ENCODE assay signal across 1 cellular context in the genomic region with DNA sequence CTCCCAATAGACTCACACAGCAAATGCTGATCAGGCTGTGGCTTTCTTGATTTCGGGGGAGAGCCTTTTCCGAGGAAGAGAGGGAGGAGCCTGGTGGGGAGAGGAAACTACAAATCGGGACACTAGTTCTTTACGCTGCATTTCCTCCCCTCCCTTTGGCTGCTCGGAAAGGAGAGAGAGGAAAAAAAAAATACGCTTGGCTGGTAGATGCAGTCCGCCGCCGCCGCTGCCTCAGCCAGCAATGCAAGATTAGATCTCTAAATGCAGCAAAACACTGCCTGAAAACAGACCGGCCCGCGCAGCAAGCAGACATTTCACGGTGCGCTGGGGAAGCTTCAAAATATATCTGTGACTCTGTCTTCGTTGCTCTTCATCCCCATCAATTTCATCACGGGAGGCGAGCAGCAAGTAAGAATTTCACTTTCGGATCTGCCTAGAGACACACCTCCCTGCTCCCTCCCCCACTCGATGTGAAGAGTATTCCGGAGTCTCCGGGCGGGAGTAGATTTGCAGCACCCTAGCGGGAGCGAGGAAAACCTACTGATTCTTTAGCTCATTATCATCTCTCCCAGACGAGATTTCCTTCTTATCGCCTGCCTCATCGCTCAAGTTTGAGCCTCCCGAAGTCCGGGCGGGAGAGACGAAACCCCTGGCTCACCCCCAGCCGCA.
TF ChIP-seq lines count a peak whose summit lies in the region.

A gene with protein sequence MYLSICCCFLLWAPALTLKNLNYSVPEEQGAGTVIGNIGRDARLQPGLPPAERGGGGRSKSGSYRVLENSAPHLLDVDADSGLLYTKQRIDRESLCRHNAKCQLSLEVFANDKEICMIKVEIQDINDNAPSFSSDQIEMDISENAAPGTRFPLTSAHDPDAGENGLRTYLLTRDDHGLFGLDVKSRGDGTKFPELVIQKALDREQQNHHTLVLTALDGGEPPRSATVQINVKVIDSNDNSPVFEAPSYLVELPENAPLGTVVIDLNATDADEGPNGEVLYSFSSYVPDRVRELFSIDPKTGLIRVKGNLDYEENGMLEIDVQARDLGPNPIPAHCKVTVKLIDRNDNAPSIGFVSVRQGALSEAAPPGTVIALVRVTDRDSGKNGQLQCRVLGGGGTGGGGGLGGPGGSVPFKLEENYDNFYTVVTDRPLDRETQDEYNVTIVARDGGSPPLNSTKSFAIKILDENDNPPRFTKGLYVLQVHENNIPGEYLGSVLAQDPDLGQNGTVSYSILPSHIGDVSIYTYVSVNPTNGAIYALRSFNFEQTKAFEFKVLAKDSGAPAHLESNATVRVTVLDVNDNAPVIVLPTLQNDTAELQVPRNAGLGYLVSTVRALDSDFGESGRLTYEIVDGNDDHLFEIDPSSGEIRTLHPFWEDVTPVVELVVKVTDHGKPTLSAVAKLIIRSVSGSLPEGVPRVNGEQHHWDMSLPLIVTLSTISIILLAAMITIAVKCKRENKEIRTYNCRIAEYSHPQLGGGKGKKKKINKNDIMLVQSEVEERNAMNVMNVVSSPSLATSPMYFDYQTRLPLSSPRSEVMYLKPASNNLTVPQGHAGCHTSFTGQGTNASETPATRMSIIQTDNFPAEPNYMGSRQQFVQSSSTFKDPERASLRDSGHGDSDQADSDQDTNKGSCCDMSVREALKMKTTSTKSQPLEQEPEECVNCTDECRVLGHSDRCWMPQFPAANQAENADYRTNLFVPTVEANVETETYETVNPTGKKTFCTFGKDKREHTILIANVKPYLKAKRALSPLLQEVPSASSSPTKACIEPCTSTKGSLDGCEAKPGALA (N-terminal part only) (plus strand): TSS at position 138 of the 669 bp plus-strand sequence. CDS start 803 bp downstream, outside the sequence.

TF ChIP-seq in GM12878, 131 proteins besides CTCF, POLR2A, EP300 and RAD21:
- TF ChIP-seq ZNF217 (IDR thresholded peaks at IDR 0.05) (no peak), MTA2 (IDR thresholded peaks at IDR 0.05; ENCODE audit: low read depth) (no peak), CBX5 (IDR thresholded peaks at IDR 0.05; ENCODE audit: low read depth) (no peak)
